ENCODE assay signal across 1 cellular context in the genomic region with DNA sequence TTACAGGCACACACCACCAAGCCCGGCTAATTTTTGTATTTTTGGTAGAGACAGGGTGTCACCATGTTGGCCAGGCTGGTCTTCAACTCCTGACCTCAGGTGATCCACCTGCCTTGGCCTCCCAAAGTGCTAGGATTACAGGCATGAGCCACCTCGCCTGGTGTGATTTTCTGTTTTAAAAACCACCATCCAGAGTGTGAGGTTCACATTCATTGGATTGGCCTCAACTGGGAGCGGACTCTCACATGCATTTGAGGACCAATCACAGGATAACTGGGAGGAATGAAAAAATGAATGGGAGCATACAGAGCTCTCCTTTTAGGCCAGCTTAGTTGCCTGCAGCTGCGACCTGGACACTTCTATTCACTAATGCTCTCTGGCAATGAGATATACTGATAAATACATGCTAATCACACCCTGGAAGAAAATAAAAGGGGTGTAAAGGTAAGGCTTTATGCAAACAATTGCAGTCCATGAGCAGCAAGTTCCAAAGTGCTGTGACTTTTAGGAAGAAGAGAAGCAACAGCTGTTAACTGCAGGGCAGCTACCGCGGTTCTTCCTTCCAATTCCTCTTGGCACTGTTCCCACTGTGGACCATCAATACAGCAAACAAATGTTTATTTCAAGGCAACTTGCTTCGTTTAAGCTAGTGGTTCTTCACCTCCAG.
A peak's percentile ranks its signal among the peaks of the same experiment; 100 is the strongest.
TF ChIP-seq lines count a peak whose summit lies in the region.

No MANE protein-coding gene starts in this region.

TF ChIP-seq in HepG2, 621 proteins besides CTCF, POLR2A, EP300 and RAD21 (continued from another document and continues in another):
- TF ChIP-seq, protein P1, sequence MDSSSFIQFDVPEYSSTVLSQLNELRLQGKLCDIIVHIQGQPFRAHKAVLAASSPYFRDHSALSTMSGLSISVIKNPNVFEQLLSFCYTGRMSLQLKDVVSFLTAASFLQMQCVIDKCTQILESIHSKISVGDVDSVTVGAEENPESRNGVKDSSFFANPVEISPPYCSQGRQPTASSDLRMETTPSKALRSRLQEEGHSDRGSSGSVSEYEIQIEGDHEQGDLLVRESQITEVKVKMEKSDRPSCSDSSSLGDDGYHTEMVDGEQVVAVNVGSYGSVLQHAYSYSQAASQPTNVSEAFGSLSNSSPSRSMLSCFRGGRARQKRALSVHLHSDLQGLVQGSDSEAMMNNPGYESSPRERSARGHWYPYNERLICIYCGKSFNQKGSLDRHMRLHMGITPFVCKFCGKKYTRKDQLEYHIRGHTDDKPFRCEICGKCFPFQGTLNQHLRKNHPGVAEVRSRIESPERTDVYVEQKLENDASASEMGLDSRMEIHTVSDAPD (CRISPR knock-in tag; IDR thresholded peaks at IDR 0.05), result peak; percentile 73; the same call in 1 of the 2 replicates
- TF ChIP-seq NFE2L2 (IDR thresholded peaks at IDR 0.05; ENCODE audit: low read length), result no peak
- no peak for TF ChIP-seq ZFP90 (CRISPR knock-in tag; IDR thresholded peaks at IDR 0.05; ENCODE audit: borderline replicate concordance)
- TF ChIP-seq, protein P2, sequence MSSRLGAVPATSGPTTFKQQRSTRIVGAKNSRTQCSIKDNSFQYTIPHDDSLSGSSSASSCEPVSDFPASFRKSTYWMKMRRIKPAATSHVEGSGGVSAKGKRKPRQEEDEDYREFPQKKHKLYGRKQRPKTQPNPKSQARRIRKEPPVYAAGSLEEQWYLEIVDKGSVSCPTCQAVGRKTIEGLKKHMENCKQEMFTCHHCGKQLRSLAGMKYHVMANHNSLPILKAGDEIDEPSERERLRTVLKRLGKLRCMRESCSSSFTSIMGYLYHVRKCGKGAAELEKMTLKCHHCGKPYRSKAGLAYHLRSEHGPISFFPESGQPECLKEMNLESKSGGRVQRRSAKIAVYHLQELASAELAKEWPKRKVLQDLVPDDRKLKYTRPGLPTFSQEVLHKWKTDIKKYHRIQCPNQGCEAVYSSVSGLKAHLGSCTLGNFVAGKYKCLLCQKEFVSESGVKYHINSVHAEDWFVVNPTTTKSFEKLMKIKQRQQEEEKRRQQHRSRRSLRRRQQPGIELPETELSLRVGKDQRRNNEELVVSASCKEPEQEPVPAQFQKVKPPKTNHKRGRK (CRISPR knock-in tag; IDR thresholded peaks at IDR 0.05), result 0 out of 2 replicates have a peak, but pooled peaks have one; percentile 66
- TF ChIP-seq ZNF598 (CRISPR knock-in tag; IDR thresholded peaks at IDR 0.05; ENCODE audit: borderline replicate concordance), result no peak
- TF ChIP-seq ZNF652 (CRISPR knock-in tag; IDR thresholded peaks at IDR 0.05; ENCODE audit: borderline replicate concordance, low read depth), result 0 out of 2 replicates have a peak, but pooled peaks have one; percentile 24
- TF ChIP-seq, protein P3, sequence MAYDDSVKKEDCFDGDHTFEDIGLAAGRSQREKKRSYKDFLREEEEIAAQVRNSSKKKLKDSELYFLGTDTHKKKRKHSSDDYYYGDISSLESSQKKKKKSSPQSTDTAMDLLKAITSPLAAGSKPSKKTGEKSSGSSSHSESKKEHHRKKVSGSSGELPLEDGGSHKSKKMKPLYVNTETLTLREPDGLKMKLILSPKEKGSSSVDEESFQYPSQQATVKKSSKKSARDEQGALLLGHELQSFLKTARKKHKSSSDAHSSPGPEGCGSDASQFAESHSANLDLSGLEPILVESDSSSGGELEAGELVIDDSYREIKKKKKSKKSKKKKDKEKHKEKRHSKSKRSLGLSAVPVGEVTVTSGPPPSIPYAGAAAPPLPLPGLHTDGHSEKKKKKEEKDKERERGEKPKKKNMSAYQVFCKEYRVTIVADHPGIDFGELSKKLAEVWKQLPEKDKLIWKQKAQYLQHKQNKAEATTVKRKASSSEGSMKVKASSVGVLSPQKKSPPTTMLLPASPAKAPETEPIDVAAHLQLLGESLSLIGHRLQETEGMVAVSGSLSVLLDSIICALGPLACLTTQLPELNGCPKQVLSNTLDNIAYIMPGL (CRISPR knock-in tag; IDR thresholded peaks at IDR 0.05; ENCODE audit: borderline replicate concordance in 1 of 2, low read depth in 1 of 2), result 0 out of 4 replicates have a peak, but pooled peaks of 1 of the 2 experiments have one; percentile 9
- 0 out of 2 replicates have a peak, but pooled peaks have one; percentile 27 for TF ChIP-seq ZNF136 (CRISPR knock-in tag; IDR thresholded peaks at IDR 0.05; ENCODE audit: low read depth)
- TF ChIP-seq SALL1 (CRISPR knock-in tag; IDR thresholded peaks at IDR 0.05), result peak; percentile 78
- TF ChIP-seq, protein P4, sequence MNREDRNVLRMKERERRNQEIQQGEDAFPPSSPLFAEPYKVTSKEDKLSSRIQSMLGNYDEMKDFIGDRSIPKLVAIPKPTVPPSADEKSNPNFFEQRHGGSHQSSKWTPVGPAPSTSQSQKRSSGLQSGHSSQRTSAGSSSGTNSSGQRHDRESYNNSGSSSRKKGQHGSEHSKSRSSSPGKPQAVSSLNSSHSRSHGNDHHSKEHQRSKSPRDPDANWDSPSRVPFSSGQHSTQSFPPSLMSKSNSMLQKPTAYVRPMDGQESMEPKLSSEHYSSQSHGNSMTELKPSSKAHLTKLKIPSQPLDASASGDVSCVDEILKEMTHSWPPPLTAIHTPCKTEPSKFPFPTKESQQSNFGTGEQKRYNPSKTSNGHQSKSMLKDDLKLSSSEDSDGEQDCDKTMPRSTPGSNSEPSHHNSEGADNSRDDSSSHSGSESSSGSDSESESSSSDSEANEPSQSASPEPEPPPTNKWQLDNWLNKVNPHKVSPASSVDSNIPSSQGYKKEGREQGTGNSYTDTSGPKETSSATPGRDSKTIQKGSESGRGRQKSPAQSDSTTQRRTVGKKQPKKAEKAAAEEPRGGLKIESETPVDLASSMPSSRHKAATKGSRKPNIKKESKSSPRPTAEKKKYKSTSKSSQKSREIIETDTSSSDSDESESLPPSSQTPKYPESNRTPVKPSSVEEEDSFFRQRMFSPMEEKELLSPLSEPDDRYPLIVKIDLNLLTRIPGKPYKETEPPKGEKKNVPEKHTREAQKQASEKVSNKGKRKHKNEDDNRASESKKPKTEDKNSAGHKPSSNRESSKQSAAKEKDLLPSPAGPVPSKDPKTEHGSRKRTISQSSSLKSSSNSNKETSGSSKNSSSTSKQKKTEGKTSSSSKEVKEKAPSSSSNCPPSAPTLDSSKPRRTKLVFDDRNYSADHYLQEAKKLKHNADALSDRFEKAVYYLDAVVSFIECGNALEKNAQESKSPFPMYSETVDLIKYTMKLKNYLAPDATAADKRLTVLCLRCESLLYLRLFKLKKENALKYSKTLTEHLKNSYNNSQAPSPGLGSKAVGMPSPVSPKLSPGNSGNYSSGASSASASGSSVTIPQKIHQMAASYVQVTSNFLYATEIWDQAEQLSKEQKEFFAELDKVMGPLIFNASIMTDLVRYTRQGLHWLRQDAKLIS (CRISPR knock-in tag; IDR thresholded peaks at IDR 0.05), result 0 out of 2 replicates have a peak, but pooled peaks have one; percentile 30
- peak; percentile 28; the same call in 1 of the 2 replicates for TF ChIP-seq ZNF235 (CRISPR knock-in tag; IDR thresholded peaks at IDR 0.05; ENCODE audit: borderline replicate concordance)
- TF ChIP-seq, protein P5, sequence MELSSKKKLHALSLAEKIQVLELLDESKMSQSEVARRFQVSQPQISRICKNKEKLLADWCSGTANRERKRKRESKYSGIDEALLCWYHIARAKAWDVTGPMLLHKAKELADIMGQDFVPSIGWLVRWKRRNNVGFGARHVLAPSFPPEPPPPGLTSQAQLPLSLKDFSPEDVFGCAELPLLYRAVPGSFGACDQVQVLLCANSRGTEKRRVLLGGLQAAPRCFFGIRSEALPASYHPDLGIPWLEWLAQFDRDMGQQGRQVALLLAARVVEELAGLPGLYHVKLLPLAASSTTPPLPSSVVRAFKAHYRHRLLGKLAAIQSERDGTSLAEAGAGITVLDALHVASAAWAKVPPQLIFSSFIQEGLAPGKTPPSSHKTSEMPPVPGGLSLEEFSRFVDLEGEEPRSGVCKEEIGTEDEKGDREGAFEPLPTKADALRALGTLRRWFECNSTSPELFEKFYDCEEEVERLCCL (CRISPR knock-in tag; IDR thresholded peaks at IDR 0.05; ENCODE audit: borderline replicate concordance), result 0 out of 2 replicates have a peak, but pooled peaks have one; percentile 60
- TF ChIP-seq, protein P6, sequence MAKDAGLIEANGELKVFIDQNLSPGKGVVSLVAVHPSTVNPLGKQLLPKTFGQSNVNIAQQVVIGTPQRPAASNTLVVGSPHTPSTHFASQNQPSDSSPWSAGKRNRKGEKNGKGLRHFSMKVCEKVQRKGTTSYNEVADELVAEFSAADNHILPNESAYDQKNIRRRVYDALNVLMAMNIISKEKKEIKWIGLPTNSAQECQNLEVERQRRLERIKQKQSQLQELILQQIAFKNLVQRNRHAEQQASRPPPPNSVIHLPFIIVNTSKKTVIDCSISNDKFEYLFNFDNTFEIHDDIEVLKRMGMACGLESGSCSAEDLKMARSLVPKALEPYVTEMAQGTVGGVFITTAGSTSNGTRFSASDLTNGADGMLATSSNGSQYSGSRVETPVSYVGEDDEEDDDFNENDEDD (CRISPR knock-in tag; IDR thresholded peaks at IDR 0.05; ENCODE audit: borderline replicate concordance), result peak; percentile 71; the same call in 1 of the 2 replicates
- TF ChIP-seq ZC3H13 (CRISPR knock-in tag; IDR thresholded peaks at IDR 0.05), result peak; percentile 42; the same call in 1 of the 2 replicates
- TF ChIP-seq NFE2L1 (CRISPR knock-in tag; IDR thresholded peaks at IDR 0.05; ENCODE audit: borderline replicate concordance), result no peak
- no peak for TF ChIP-seq ZNF773 (CRISPR knock-in tag; IDR thresholded peaks at IDR 0.05; ENCODE audit: borderline replicate concordance)
- TF ChIP-seq NONO (IDR thresholded peaks at IDR 0.05), result no peak
- TF ChIP-seq NONO (CRISPR knock-in tag; conservative IDR thresholded peaks at IDR 0.05), result peak; percentile 66
- peak; percentile 44; the same call in 1 of the 2 replicates for TF ChIP-seq ZBTB38 (CRISPR knock-in tag; IDR thresholded peaks at IDR 0.05)
- peak; percentile 17 for TF ChIP-seq BRD4 (CRISPR knock-in tag; IDR thresholded peaks at IDR 0.05)
- peak; percentile 24; the same call in 1 of the 2 replicates for TF ChIP-seq RXRA (CRISPR knock-in tag; IDR thresholded peaks at IDR 0.05)
- TF ChIP-seq, protein P7, sequence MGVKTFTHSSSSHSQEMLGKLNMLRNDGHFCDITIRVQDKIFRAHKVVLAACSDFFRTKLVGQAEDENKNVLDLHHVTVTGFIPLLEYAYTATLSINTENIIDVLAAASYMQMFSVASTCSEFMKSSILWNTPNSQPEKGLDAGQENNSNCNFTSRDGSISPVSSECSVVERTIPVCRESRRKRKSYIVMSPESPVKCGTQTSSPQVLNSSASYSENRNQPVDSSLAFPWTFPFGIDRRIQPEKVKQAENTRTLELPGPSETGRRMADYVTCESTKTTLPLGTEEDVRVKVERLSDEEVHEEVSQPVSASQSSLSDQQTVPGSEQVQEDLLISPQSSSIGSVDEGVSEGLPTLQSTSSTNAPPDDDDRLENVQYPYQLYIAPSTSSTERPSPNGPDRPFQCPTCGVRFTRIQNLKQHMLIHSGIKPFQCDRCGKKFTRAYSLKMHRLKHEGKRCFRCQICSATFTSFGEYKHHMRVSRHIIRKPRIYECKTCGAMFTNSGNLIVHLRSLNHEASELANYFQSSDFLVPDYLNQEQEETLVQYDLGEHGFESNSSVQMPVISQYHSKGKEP (CRISPR knock-in tag; IDR thresholded peaks at IDR 0.05), result no peak
- no peak for TF ChIP-seq CBX2 (IDR thresholded peaks at IDR 0.05; ENCODE audit: low read depth, low read length)
- TF ChIP-seq CBX2 (CRISPR knock-in tag; IDR thresholded peaks at IDR 0.05; ENCODE audit: low read depth), result 0 out of 2 replicates have a peak, but pooled peaks have one; percentile 31
- TF ChIP-seq, protein P8, sequence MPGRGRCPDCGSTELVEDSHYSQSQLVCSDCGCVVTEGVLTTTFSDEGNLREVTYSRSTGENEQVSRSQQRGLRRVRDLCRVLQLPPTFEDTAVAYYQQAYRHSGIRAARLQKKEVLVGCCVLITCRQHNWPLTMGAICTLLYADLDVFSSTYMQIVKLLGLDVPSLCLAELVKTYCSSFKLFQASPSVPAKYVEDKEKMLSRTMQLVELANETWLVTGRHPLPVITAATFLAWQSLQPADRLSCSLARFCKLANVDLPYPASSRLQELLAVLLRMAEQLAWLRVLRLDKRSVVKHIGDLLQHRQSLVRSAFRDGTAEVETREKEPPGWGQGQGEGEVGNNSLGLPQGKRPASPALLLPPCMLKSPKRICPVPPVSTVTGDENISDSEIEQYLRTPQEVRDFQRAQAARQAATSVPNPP (CRISPR knock-in tag; IDR thresholded peaks at IDR 0.05), result 0 out of 2 replicates have a peak, but pooled peaks have one; percentile 12
- no peak for TF ChIP-seq SPEN (CRISPR knock-in tag; IDR thresholded peaks at IDR 0.05; ENCODE audit: low read depth)
- peak; percentile 21; the same call in 1 of the 2 replicates for TF ChIP-seq RARA (CRISPR knock-in tag; IDR thresholded peaks at IDR 0.05)
- no peak for TF ChIP-seq HNRNPH1 (optimal IDR thresholded peaks at IDR 0.05; ENCODE audit: low read depth, low read length)
- 0 out of 2 replicates have a peak, but pooled peaks have one; percentile 13 for TF ChIP-seq ZNF572 (CRISPR knock-in tag; IDR thresholded peaks at IDR 0.05)
- TF ChIP-seq ZNF7 (CRISPR knock-in tag; IDR thresholded peaks at IDR 0.05), result no peak
- TF ChIP-seq, protein P9, sequence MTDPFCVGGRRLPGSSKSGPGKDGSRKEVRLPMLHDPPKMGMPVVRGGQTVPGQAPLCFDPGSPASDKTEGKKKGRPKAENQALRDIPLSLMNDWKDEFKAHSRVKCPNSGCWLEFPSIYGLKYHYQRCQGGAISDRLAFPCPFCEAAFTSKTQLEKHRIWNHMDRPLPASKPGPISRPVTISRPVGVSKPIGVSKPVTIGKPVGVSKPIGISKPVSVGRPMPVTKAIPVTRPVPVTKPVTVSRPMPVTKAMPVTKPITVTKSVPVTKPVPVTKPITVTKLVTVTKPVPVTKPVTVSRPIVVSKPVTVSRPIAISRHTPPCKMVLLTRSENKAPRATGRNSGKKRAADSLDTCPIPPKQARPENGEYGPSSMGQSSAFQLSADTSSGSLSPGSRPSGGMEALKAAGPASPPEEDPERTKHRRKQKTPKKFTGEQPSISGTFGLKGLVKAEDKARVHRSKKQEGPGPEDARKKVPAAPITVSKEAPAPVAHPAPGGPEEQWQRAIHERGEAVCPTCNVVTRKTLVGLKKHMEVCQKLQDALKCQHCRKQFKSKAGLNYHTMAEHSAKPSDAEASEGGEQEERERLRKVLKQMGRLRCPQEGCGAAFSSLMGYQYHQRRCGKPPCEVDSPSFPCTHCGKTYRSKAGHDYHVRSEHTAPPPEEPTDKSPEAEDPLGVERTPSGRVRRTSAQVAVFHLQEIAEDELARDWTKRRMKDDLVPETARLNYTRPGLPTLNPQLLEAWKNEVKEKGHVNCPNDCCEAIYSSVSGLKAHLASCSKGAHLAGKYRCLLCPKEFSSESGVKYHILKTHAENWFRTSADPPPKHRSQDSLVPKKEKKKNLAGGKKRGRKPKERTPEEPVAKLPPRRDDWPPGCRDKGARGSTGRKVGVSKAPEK (CRISPR knock-in tag; IDR thresholded peaks at IDR 0.05; ENCODE audit: borderline replicate concordance), result peak; percentile 93; the same call in 1 of the 2 replicates
- TF ChIP-seq, protein P10, sequence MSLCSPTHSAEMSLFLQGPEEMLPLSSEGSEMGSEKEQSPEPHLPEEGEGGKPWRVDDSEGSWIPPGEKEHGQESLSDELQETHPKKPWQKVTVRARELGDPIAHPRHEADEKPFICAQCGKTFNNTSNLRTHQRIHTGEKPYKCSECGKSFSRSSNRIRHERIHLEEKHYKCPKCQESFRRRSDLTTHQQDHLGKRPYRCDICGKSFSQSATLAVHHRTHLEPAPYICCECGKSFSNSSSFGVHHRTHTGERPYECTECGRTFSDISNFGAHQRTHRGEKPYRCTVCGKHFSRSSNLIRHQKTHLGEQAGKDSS (CRISPR knock-in tag; IDR thresholded peaks at IDR 0.05; ENCODE audit: borderline replicate concordance, low read depth), result 0 out of 2 replicates have a peak, but pooled peaks have one; percentile 41
- TF ChIP-seq SAP130 (CRISPR knock-in tag; IDR thresholded peaks at IDR 0.05; ENCODE audit: low read depth), result peak; percentile 38; the same call in 1 of the 2 replicates
- TF ChIP-seq MXI1 (IDR thresholded peaks at IDR 0.05; ENCODE audit: borderline replicate concordance, low read depth, low read length), result no peak
- 0 out of 2 replicates have a peak, but pooled peaks have one; percentile 15 for TF ChIP-seq JUN (CRISPR knock-in tag; IDR thresholded peaks at IDR 0.05)
- TF ChIP-seq PRMT3 (CRISPR knock-in tag; IDR thresholded peaks at IDR 0.05; ENCODE audit: borderline replicate concordance, low read depth), result no peak
- 0 out of 2 replicates have a peak, but pooled peaks have one; percentile 18 for TF ChIP-seq KLF6 (CRISPR knock-in tag; IDR thresholded peaks at IDR 0.05)
